In genomic region chr1:217193151-217193550, GRCh38 we compare ENCODE assay signal across 21 cellular contexts.
"Had no signal": no experiment of that assay in that cellular context is flagged by ENCODE, and none has a peak within 500 bp of the region (broad histone marks: within the 10 kb centered on the region; RNA-seq: fewer than 3 reads in every experiment).

No MANE protein-coding gene starts in this region.

- FAIRE-seq: HTR-8/SVneo, K562 had no signal

- H3K27ac ChIP-seq: KMS-11, SJSA1, SK-N-MC had no signal

- ATAC-seq: K562, Panc1, T-cell had no signal

- H3K4me3 ChIP-seq: K562, SJSA1, SK-N-MC had no signal

- DNase-seq: Kasumi-1, MM.1S, NCI-H1092 treated with DMSO at 0.1 percent for 48 hours, NCI-H1436, NCI-H187, NCI-H2029, NCI-H2081 treated with DMSO at 0.1 percent for 48 hours, NCI-H2227 treated with DMSO at 0.1 percent for 48 hours, NCI-H524, NCI-H526 treated with DMSO at 0.1 percent for 48 hours, NCI-H774, Right ventricle myocardium superior, SIG-M5, SW 1271, T-cell had no signal
